In genomic region chr20:37333130-37333847, GRCh38 we compare ENCODE assay signal across 18 cellular contexts. TPM values are rescaled to one million over a fixed set of nuclear protein-coding genes. Genes with fewer than 3 reads are reported as not detected.
DNase-seq lines count a peak whose midpoint lies in the region; ATAC-seq, FAIRE-seq and TF ChIP-seq lines count a peak whose summit lies in the region.
"Had no signal": no experiment of that assay in that cellular context is flagged by ENCODE, and none has a peak within 500 bp of the region (broad histone marks: within the 10 kb centered on the region; RNA-seq: fewer than 3 reads in every experiment).

No MANE protein-coding gene starts in this region.

- no peak for TF ChIP-seq RAD21 in HepG2 (CRISPR knock-in tag; IDR thresholded peaks at IDR 0.05)

- H3K27me3 ChIP-seq in BLaER1 (no peaks in the 10 kb centered on the region), HepG2 (ENCODE audit: control insufficient read depth in 1 of 2, insufficient read depth in 2 of 2, low read length in 2 of 2) (no peaks in the 10 kb centered on the region), suprapubic skin (no peaks in the 10 kb centered on the region)
- H3K27me3 ChIP-seq: Peyer's patch had no signal

- no peaks in the 10 kb centered on the region for H3K9me3 Mint-ChIP-seq in neural crest cell

- POLR2A ChIA-PET in RWPE1 (lab: Yijun Ruan, JAX; ENCODE audit: low non-redundant PET): interaction anchor here (1.7 kb wide), 1 partner anchor 43 kb away, joined by 10 read pairs; the partner anchor contains the start of gene MANBAL
- POLR2A ChIA-PET in HepG2 (lab: Yijun Ruan, JAX): interaction anchor here (0.6 to 4.0 kb wide), 7 partner anchors 9 to 197 kb away, joined by 3 to 59 read pairs (median 4); partner anchors contain the start of genes MANBAL and SRC

- no peaks in the 10 kb centered on the region for H4K20me1 ChIP-seq in BLaER1
- H4K20me1 ChIP-seq in HepG2 (ENCODE audit: insufficient read depth, low read length): no peaks in the 10 kb centered on the region

- DNase-seq in RWPE1 (ENCODE audit: low spot score): no peak
- DNase-seq in HepG2 (ENCODE audit: low spot score): no peak
- no peak for DNase-seq in neural crest cell (ENCODE audit: low read depth, low spot score)
- DNase-seq in islet precursor cell: no peak
- DNase-seq in NCI-H2081 treated with DMSO at 0.1 percent for 48 hours (lab: John Stamatoyannopoulos, UW): no peak
- DNase-seq in central memory CD4-positive, alpha-beta T cell: no peak
- DNase-seq in suprapubic skin (ENCODE audit: low spot score in 2 of 2): no peak
- DNase-seq: DMS 273 treated with DMSO at 0.1 percent for 48 hours, HCEC 1CT, Kasumi-1, NCI-H1417, NCI-H1930, NCI-H2171 treated with DMSO at 0.1 percent for 48 hours, NCI-H510A treated with DMSO at 0.1 percent for 48 hours, SHP77 treated with DMSO at 0.1 percent for 48 hours had no signal

- no peak for FAIRE-seq in HepG2 (lab: Jason Lieb, UNC)
- FAIRE-seq: A549 had no signal

- H3K9me3 ChIP-seq in BLaER1 (no peaks in the 10 kb centered on the region), HepG2 (ENCODE audit: low read length) (no peaks in the 10 kb centered on the region), suprapubic skin (no peaks in the 10 kb centered on the region)
- H3K9me3 ChIP-seq: A549, Peyer's patch had no signal

- H3K4me3 ChIP-seq in BLaER1 (no peak overlapping the region), HepG2 (replicated peaks in 1 of 3; ENCODE audit: insufficient read depth in 1 of 3, low read depth in 2 of 3, low read length in 3 of 3) (peak overlapping the region in 2 of 3 experiments; percentile 11 to 71; a peak in 3 of 6 replicates), suprapubic skin (no peak overlapping the region)
- H3K4me3 ChIP-seq: A549, Peyer's patch had no signal

- BruUV-seq in HepG2 (replicated peaks; lab: Mats Ljungman, UMichigan): no TSS peak

- no peaks in the 10 kb centered on the region for H3K36me3 ChIP-seq in BLaER1
- H3K36me3 ChIP-seq in HepG2 (replicated peaks in 1 of 2; ENCODE audit: control insufficient read depth in 1 of 2, insufficient read depth in 2 of 2, low read length in 2 of 2): no peaks in the 10 kb centered on the region
- no peaks in the 10 kb centered on the region for H3K36me3 ChIP-seq in suprapubic skin
- H3K36me3 ChIP-seq: Peyer's patch had no signal

- H3K9ac ChIP-seq in BLaER1 (no peak overlapping the region), HepG2 (ENCODE audit: insufficient read depth, low read depth, low read length) (no peak overlapping the region)

- peak overlapping the region; percentile 71 for H3K27ac Mint-ChIP-seq in neural crest cell (ENCODE audit: unreplicated experiment)

- TF ChIP-seq CTCF in RWPE1 (conservative IDR thresholded peaks at IDR 0.05; ENCODE audit: low read depth): no peak
- TF ChIP-seq CTCF in HepG2 (CRISPR knock-in tag; IDR thresholded peaks at IDR 0.05): no peak
- TF ChIP-seq CTCF in neural crest cell (conservative IDR thresholded peaks at IDR 0.05): no peak
- TF ChIP-seq CTCF in suprapubic skin (IDR thresholded peaks at IDR 0.05): no peak

- ATAC-seq in HepG2: peak; percentile 13
- ATAC-seq: A549 had no signal

- WGBS in HepG2 (ENCODE audit: low lambda C conversion rate): 32% methylated on average over 9 of the region's 9 CpGs
- WGBS in suprapubic skin: 91% methylated on average over 9 of the region's 9 CpGs

- CTCF ChIA-PET in RWPE1 (lab: Yijun Ruan, JAX): interaction anchor here (0.6 to 1.0 kb wide), 3 partner anchors 12 to 1136 kb away, joined by 3 to 5 read pairs (median 3); no protein-coding TSS in a partner anchor
- CTCF ChIA-PET in HepG2 (lab: Yijun Ruan, JAX; ENCODE audit: low intra/inter-chr PET ratio, low total read pairs): interaction anchor here (1.6 kb wide), 1 partner anchor 51 kb away, joined by 7 read pairs; no protein-coding TSS in a partner anchor

- intact Hi-C loops in HepG2 (cut with micrococcal nuclease; ENCODE audit: unreplicated experiment): no loop called here

- TF ChIP-seq EP300 in HepG2 (IDR thresholded peaks at IDR 0.05; ENCODE audit: low read depth in 2 of 2, low read length in 2 of 2) (no peak), HepG2 (CRISPR knock-in tag; IDR thresholded peaks at IDR 0.05; ENCODE audit: borderline replicate concordance) (no peak), suprapubic skin (IDR thresholded peaks at IDR 0.05) (no peak)

- H3K4me1 ChIP-seq in BLaER1 (peaks cover 43% of the 10 kb centered on the region), HepG2 (ENCODE audit: insufficient read depth, low read length) (peaks cover 89% of the 10 kb centered on the region), suprapubic skin (peaks cover 28% of the 10 kb centered on the region)

- no peak overlapping the region for H3K4me2 ChIP-seq in BLaER1
- H3K4me2 ChIP-seq in HepG2 (ENCODE audit: low read depth, low read length): peak overlapping the region; percentile 85
- H3K4me2 ChIP-seq: A549 had no signal

- H3K4me3 Mint-ChIP-seq in neural crest cell: no peak overlapping the region

- H3K27ac ChIP-seq in BLaER1 (0 out of 2 replicates have a peak overlapping the region, but pooled peaks have one; percentile 0), RWPE1 (peak overlapping the region; percentile 96), HepG2 (ENCODE audit: extremely low read length, insufficient read depth, low read length) (peak overlapping the region; percentile 4), suprapubic skin (no peak overlapping the region)
- H3K27ac ChIP-seq: Peyer's patch had no signal

- H3K4me1 Mint-ChIP-seq in neural crest cell: peaks cover 34% of the 10 kb centered on the region

- no peaks in the 10 kb centered on the region for H3K27me3 Mint-ChIP-seq in neural crest cell (ENCODE audit: low read depth)

- no peak for TF ChIP-seq POLR2A in HepG2 (IDR thresholded peaks at IDR 0.05; ENCODE audit: insufficient read depth in 1 of 2, low read depth in 2 of 2, low read length in 2 of 2)
- TF ChIP-seq POLR2A in suprapubic skin (IDR thresholded peaks at IDR 0.05): no peak

- in situ Hi-C loops in HepG2 (cut with HindIII; ENCODE audit: extremely low pct_ligation_motif_present, low pct_unique_long_range_greater_than_20kb): no loop called here

- H2AFZ ChIP-seq in HepG2 (ENCODE audit: low read length): no peak overlapping the region

- H3K36me3 Mint-ChIP-seq in neural crest cell (ENCODE audit: low read depth): no peaks in the 10 kb centered on the region

- H3K79me2 ChIP-seq in HepG2 (ENCODE audit: insufficient read depth, low read length): no peaks in the 10 kb centered on the region

TF ChIP-seq in HepG2, 621 proteins besides CTCF, POLR2A, EP300 and RAD21 (continues in another document):
- TF ChIP-seq REXO4 (CRISPR knock-in tag; IDR thresholded peaks at IDR 0.05; ENCODE audit: borderline replicate concordance): no peak
- no peak for TF ChIP-seq ZSCAN21 (CRISPR knock-in tag; IDR thresholded peaks at IDR 0.05; ENCODE audit: borderline replicate concordance)

RNA-seq across cellular contexts. Expression of gene SRC, which starts 12.7 kb away (rescaled TPM):
- total RNA-seq in HepG2 (2016; rRNA removed; fragmentation: Illumina TruSeq; extraction: Trizol) (54.7 and 59.7 TPM in 2 replicates), neural crest cell (58.6 and 60.4 TPM in 2 replicates), suprapubic skin (10 to 100 TPM; 18.8 to 39.5 (median 26.0) TPM)
- 18.4 and 21.0 TPM in 2 replicates for total RNA-seq in HepG2 (2016; cell fraction: cytosol; rRNA removed; fragmentation: Illumina TruSeq; extraction: Trizol; ENCODE audit: low read depth)
- total RNA-seq in HepG2 (2016; cell fraction: insoluble cytoplasmic fraction; rRNA removed; fragmentation: Illumina TruSeq; extraction: Trizol): 48.2 and 56.8 TPM in 2 replicates
- total RNA-seq in HepG2 (2016; cell fraction: membrane; rRNA removed; fragmentation: Illumina TruSeq; extraction: Trizol): 25.3 and 30.3 TPM in 2 replicates
- 60.1 and 65.6 TPM in 2 replicates for total RNA-seq in HepG2 (2016; cell fraction: nucleus; rRNA removed; fragmentation: Illumina TruSeq; extraction: Trizol)
- polyA plus RNA-seq in HepG2 (2011; rRNA removed): 192 and 229 TPM in 2 replicates
- 97.4 and 112 TPM in 2 replicates for polyA plus RNA-seq in HepG2 (2011; cell fraction: cytosol; rRNA removed)
- 448 and 459 TPM in 2 replicates for polyA plus RNA-seq in HepG2 (2011; cell fraction: nucleus; rRNA removed)
- polyA plus RNA-seq in HepG2 (2012): 148 and 158 TPM in 2 replicates
- 3.4 and 4.0 TPM in 2 replicates for polyA plus RNA-seq in HepG2 (2016; cell fraction: cytosol; fragmentation: Illumina TruSeq; extraction: Trizol; ENCODE audit: low read depth)
- polyA plus RNA-seq in HepG2 (2016; cell fraction: insoluble cytoplasmic fraction; fragmentation: Illumina TruSeq; extraction: Trizol; ENCODE audit: low read depth): 43.5 and 52.9 TPM in 2 replicates
- 13.5 and 16.0 TPM in 2 replicates for polyA plus RNA-seq in HepG2 (2016; cell fraction: membrane; fragmentation: Illumina TruSeq; extraction: Trizol; ENCODE audit: low read depth)
- 92.1 and 101 TPM in 2 replicates for polyA plus RNA-seq in HepG2 (2016; cell fraction: nucleus; fragmentation: Illumina TruSeq; extraction: Trizol; ENCODE audit: insufficient read depth, low read depth)
- 0.87 and 280 TPM in 2 replicates for polyA minus RNA-seq in HepG2 (2011; rRNA and poly(A)+ RNA removed; ENCODE audit: low replicate concordance)
- 92.5 and 127 TPM in 2 replicates for polyA minus RNA-seq in HepG2 (2011; cell fraction: cytosol; rRNA and poly(A)+ RNA removed)
- polyA minus RNA-seq in HepG2 (2011; cell fraction: nucleus; rRNA and poly(A)+ RNA removed): 209 and 267 TPM in 2 replicates

RNA-seq across cellular contexts. Expression of gene MANBAL, which starts 43.8 kb away (rescaled TPM):
- 16.5 and 18.6 TPM in 2 replicates for total RNA-seq in HepG2 (2016; rRNA removed; fragmentation: Illumina TruSeq; extraction: Trizol)
- 10.8 and 15.2 TPM in 2 replicates for total RNA-seq in HepG2 (2016; cell fraction: cytosol; rRNA removed; fragmentation: Illumina TruSeq; extraction: Trizol; ENCODE audit: low read depth)
- total RNA-seq in HepG2 (2016; cell fraction: insoluble cytoplasmic fraction; rRNA removed; fragmentation: Illumina TruSeq; extraction: Trizol): 15.1 and 16.2 TPM in 2 replicates
- total RNA-seq in HepG2 (2016; cell fraction: membrane; rRNA removed; fragmentation: Illumina TruSeq; extraction: Trizol): 25.3 and 29.5 TPM in 2 replicates
- 15.3 and 19.6 TPM in 2 replicates for total RNA-seq in HepG2 (2016; cell fraction: nucleus; rRNA removed; fragmentation: Illumina TruSeq; extraction: Trizol)
- polyA plus RNA-seq in HepG2 (2011; rRNA removed): 70.2 and 74.1 TPM in 2 replicates
- 93.3 and 98.4 TPM in 2 replicates for polyA plus RNA-seq in HepG2 (2011; cell fraction: cytosol; rRNA removed)
- 35.2 and 44.3 TPM in 2 replicates for polyA plus RNA-seq in HepG2 (2011; cell fraction: nucleus; rRNA removed)
- 45.7 and 46.8 TPM in 2 replicates for polyA plus RNA-seq in HepG2 (2012)
- 48.1 and 71.4 TPM in 2 replicates for polyA plus RNA-seq in HepG2 (2016; cell fraction: cytosol; fragmentation: Illumina TruSeq; extraction: Trizol; ENCODE audit: low read depth)
- polyA plus RNA-seq in HepG2 (2016; cell fraction: insoluble cytoplasmic fraction; fragmentation: Illumina TruSeq; extraction: Trizol; ENCODE audit: low read depth): 55.8 and 57.5 TPM in 2 replicates
- 67.6 and 91.3 TPM in 2 replicates for polyA plus RNA-seq in HepG2 (2016; cell fraction: membrane; fragmentation: Illumina TruSeq; extraction: Trizol; ENCODE audit: low read depth)
- polyA plus RNA-seq in HepG2 (2016; cell fraction: nucleus; fragmentation: Illumina TruSeq; extraction: Trizol; ENCODE audit: insufficient read depth, low read depth): 68.3 and 69.5 TPM in 2 replicates
- 47.1 and 62.0 TPM in 2 replicates for polyA minus RNA-seq in HepG2 (2011; rRNA and poly(A)+ RNA removed; ENCODE audit: low replicate concordance)
- 11.5 and 14.7 TPM in 2 replicates for polyA minus RNA-seq in HepG2 (2011; cell fraction: cytosol; rRNA and poly(A)+ RNA removed)
- polyA minus RNA-seq in HepG2 (2011; cell fraction: nucleus; rRNA and poly(A)+ RNA removed): 7.6 and 12.7 TPM in 2 replicates
- 44.8 and 50.8 TPM in 2 replicates for total RNA-seq in neural crest cell
- 10 to 100 TPM; 15.4 to 32.3 (median 25.4) TPM for total RNA-seq in suprapubic skin

Comparison
In these comparisons a context has a peak if more than half of its experiments do, and no peak if none do; other contexts are left out.
1. H3K4me3 ChIP-seq: peak in HepG2 (2 of 3); none in BLaER1 (single experiment) and suprapubic skin (single experiment).